In the genomic region with DNA sequence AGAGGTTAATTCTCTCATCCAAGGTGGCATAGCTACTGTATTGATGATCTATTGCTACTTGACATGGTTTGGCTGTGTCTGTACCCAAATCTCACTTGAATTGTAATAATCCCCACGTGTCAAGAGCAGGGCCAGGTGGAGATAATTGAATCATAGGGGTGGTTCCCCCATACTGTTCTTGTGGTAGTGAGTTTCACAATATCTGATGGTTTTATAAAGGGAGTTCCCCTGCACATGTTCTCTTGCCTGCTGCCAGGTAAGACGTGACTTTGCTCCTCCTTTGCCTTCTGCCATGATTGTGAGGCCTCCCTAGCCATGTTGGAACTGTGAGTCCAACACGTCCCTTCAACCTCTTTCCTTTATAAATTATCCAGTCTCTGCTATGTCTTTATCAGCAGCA, we compare ENCODE assay signal across 18 cellular contexts. TPM values are rescaled to one million over a fixed set of nuclear protein-coding genes. Genes with fewer than 3 reads are reported as not detected.
A peak's percentile ranks its signal among the peaks of the same experiment; 100 is the strongest.
DNase-seq lines count a peak whose midpoint lies in the region; ATAC-seq and TF ChIP-seq lines count a peak whose summit lies in the region.
"Had no signal": no experiment of that assay in that cellular context is flagged by ENCODE, and none has a peak within 500 bp of the region (broad histone marks: within the 10 kb centered on the region; RNA-seq: fewer than 3 reads in every experiment).

No MANE protein-coding gene starts in this region.

- CTCF ChIA-PET in activated CD4-positive, alpha-beta T cell treated with anti-CD3 and anti-CD28 coated beads for 36 hours (lab: Charles Lee): interaction anchor here (0.9 kb wide), 1 partner anchor 10 kb away, joined by 3 read pairs; no protein-coding TSS in a partner anchor
- CTCF ChIA-PET in mammary epithelial cell (lab: Charles Lee; ENCODE audit: low non-redundant PET): no interaction called here

- H3K9me3 Mint-ChIP-seq in activated CD4-positive, alpha-beta T cell treated with anti-CD3 and anti-CD28 coated beads for 36 hours (ENCODE audit: low read depth): no peaks in the 10 kb centered on the region
- no peaks in the 10 kb centered on the region for H3K9me3 Mint-ChIP-seq in activated naive CD4-positive, alpha-beta T cell treated with anti-CD3 and anti-CD28 coated beads, Interleukin-2, amount 50 U/mL, for 72 hours
- no peaks in the 10 kb centered on the region for H3K9me3 Mint-ChIP-seq in activated T-helper 17 cell treated with anti-CD3 and anti-CD28 coated beads, Interleukin-2, amount 50 U/mL, for 72 hours
- H3K9me3 Mint-ChIP-seq: CD8-positive, alpha-beta memory T cell; HFFc6 had no signal

- peak; percentile 32 for DNase-seq in activated CD4-positive, alpha-beta T cell treated with anti-CD3 and anti-CD28 coated beads for 36 hours
- no peak for DNase-seq in activated CD4-positive, alpha-beta T cell treated with anti-CD3 and anti-CD28 coated beads for 1 hour
- DNase-seq in activated naive CD4-positive, alpha-beta T cell treated with anti-CD3 and anti-CD28 coated beads, Interleukin-2, amount 50 U/mL, for 72 hours (ENCODE audit: low spot score in 2 of 2): no peak
- DNase-seq in activated naive CD4-positive, alpha-beta T cell treated with Interleukin-2 at 50 U/mL for 16 hours: no peak
- DNase-seq in mammary epithelial cell (peak; percentile 56), adrenal gland (no peak), HT-29 (ENCODE audit: low spot score) (no peak)
- DNase-seq: 8988T; AML-193; Caco-2; CD8-positive, alpha-beta memory T cell; DND-41; GDM1; HCEC 1CT; HFFc6 had no signal

- POLR2A ChIA-PET in activated CD4-positive, alpha-beta T cell treated with anti-CD3 and anti-CD28 coated beads for 36 hours (lab: Charles Lee): no interaction called here

- ATAC-seq in activated CD4-positive, alpha-beta T cell treated with anti-CD3 and anti-CD28 coated beads for 36 hours: peak; percentile 96
- ATAC-seq in activated naive CD4-positive, alpha-beta T cell treated with anti-CD3 and anti-CD28 coated beads, Interleukin-2, amount 50 U/mL, for 72 hours: peak; percentile 94 to 96
- peak; percentile 92 for ATAC-seq in activated T-helper 17 cell treated with anti-CD3 and anti-CD28 coated beads, Interleukin-2, amount 50 U/mL, for 72 hours (replicated peaks)

- H3K36me3 ChIP-seq in mammary epithelial cell (ENCODE audit: insufficient read depth, low read length): no peaks in the 10 kb centered on the region
- H3K36me3 ChIP-seq in adrenal gland (replicated peaks in 1 of 2): no peaks in the 10 kb centered on the region
- H3K36me3 ChIP-seq: BLaER1 had no signal

- dilution Hi-C loops in mammary epithelial cell (cut with HindIII; ENCODE audit: low sequenced_read_pairs): loop anchor here (5.0 kb wide), 2 partner anchors 41 to 54 kb away; no protein-coding TSS in a partner anchor

- no peak overlapping the region for H2AFZ ChIP-seq in mammary epithelial cell (ENCODE audit: low read depth, low read length)

- no peaks in the 10 kb centered on the region for H3K79me2 ChIP-seq in mammary epithelial cell (ENCODE audit: insufficient read depth, low read length)

- in situ Hi-C loops in mammary epithelial cell (cut with MboI; ENCODE audit: low sequenced_read_pairs in 2 of 2): loop anchor here in 1 of 2 donors (10.0 kb wide), 1 partner anchor 732 kb away; no protein-coding TSS in a partner anchor

- no peak for TF ChIP-seq POLR2A in adrenal gland (IDR thresholded peaks at IDR 0.05)

- no peak overlapping the region for H3K4me3 Mint-ChIP-seq in activated CD4-positive, alpha-beta T cell treated with anti-CD3 and anti-CD28 coated beads for 36 hours
- no peak overlapping the region for H3K4me3 Mint-ChIP-seq in activated T-helper 17 cell treated with anti-CD3 and anti-CD28 coated beads, Interleukin-2, amount 50 U/mL, for 72 hours
- H3K4me3 Mint-ChIP-seq: CD8-positive, alpha-beta memory T cell; HFFc6 had no signal

- H3K27me3 Mint-ChIP-seq in activated CD4-positive, alpha-beta T cell treated with anti-CD3 and anti-CD28 coated beads for 36 hours: peaks cover 10% of the 10 kb centered on the region
- peaks cover 14% of the 10 kb centered on the region for H3K27me3 Mint-ChIP-seq in activated T-helper 17 cell treated with anti-CD3 and anti-CD28 coated beads, Interleukin-2, amount 50 U/mL, for 72 hours

- no peaks in the 10 kb centered on the region for H3K27me3 ChIP-seq in mammary epithelial cell (ENCODE audit: insufficient read depth, low read length)
- H3K27me3 ChIP-seq in adrenal gland: peaks cover 3% of the 10 kb centered on the region
- H3K27me3 ChIP-seq: BLaER1 had no signal

- 16% methylated on average over 3 of the region's 3 CpGs for WGBS in mammary epithelial cell (ENCODE audit: low coverage, missing lambda C conversion rate)
- 48 to 70% (median 60%) methylated on average over 3 of the region's 3 CpGs for WGBS in adrenal gland, 4 donors

- H3K27ac Mint-ChIP-seq in activated CD4-positive, alpha-beta T cell treated with anti-CD3 and anti-CD28 coated beads for 36 hours: no peak overlapping the region
- no peak overlapping the region for H3K27ac Mint-ChIP-seq in activated naive CD4-positive, alpha-beta T cell treated with anti-CD3 and anti-CD28 coated beads, Interleukin-2, amount 50 U/mL, for 72 hours
- peak overlapping the region; percentile 55 for H3K27ac Mint-ChIP-seq in activated T-helper 17 cell treated with anti-CD3 and anti-CD28 coated beads, Interleukin-2, amount 50 U/mL, for 72 hours
- H3K27ac Mint-ChIP-seq: CD8-positive, alpha-beta memory T cell; HFFc6 had no signal

- peaks cover 8% of the 10 kb centered on the region for H3K4me1 Mint-ChIP-seq in activated CD4-positive, alpha-beta T cell treated with anti-CD3 and anti-CD28 coated beads for 36 hours
- peaks cover 8% of the 10 kb centered on the region for H3K4me1 Mint-ChIP-seq in activated T-helper 17 cell treated with anti-CD3 and anti-CD28 coated beads, Interleukin-2, amount 50 U/mL, for 72 hours
- H3K4me1 Mint-ChIP-seq: CD8-positive, alpha-beta memory T cell had no signal

- H3K4me3 ChIP-seq in mammary epithelial cell (replicated peaks in 1 of 3; ENCODE audit: insufficient read depth in 1 of 3, low read depth in 2 of 3, low read length in 3 of 3) (no peak overlapping the region), adrenal gland (no peak overlapping the region)
- H3K4me3 ChIP-seq: BLaER1 had no signal

- H3K27ac ChIP-seq in mammary epithelial cell (ENCODE audit: insufficient read depth, low read depth, low read length): no peak overlapping the region
- H3K27ac ChIP-seq in adrenal gland: no peak overlapping the region
- H3K27ac ChIP-seq: BLaER1, HL-60 had no signal

- H3K4me2 ChIP-seq in mammary epithelial cell (ENCODE audit: insufficient read depth, low read depth, low read length): no peak overlapping the region
- H3K4me2 ChIP-seq: BLaER1 had no signal

- no peaks in the 10 kb centered on the region for H4K20me1 ChIP-seq in mammary epithelial cell (ENCODE audit: insufficient read depth, low read length)
- H4K20me1 ChIP-seq: BLaER1 had no signal

- no peak overlapping the region for H3K9ac ChIP-seq in mammary epithelial cell (ENCODE audit: insufficient read depth, low read length)
- H3K9ac ChIP-seq: BLaER1 had no signal

- intact Hi-C loops in activated CD4-positive, alpha-beta T cell treated with anti-CD3 and anti-CD28 coated beads for 36 hours (cut with DNase I, micrococcal nuclease): no loop called here
- intact Hi-C loops in mammary epithelial cell (cut with micrococcal nuclease): no loop called here
- intact Hi-C loops in adrenal gland (cut with DNase I): loop anchor here in 1 of 2 donors (10.0 kb wide), 2 partner anchors 482 to 732 kb away; no protein-coding TSS in a partner anchor

- H3K4me1 ChIP-seq in mammary epithelial cell (ENCODE audit: insufficient read depth, low read length) (no peaks in the 10 kb centered on the region), adrenal gland (replicated peaks in 1 of 2) (no peaks in the 10 kb centered on the region)
- H3K4me1 ChIP-seq: Caco-2 had no signal

- no peaks in the 10 kb centered on the region for H3K36me3 Mint-ChIP-seq in activated CD4-positive, alpha-beta T cell treated with anti-CD3 and anti-CD28 coated beads for 36 hours (ENCODE audit: low read depth)
- H3K36me3 Mint-ChIP-seq in activated naive CD4-positive, alpha-beta T cell treated with anti-CD3 and anti-CD28 coated beads, Interleukin-2, amount 50 U/mL, for 72 hours: peaks cover 4 to 7% of the 10 kb centered on the region in 2 donors
- H3K36me3 Mint-ChIP-seq in activated T-helper 17 cell treated with anti-CD3 and anti-CD28 coated beads, Interleukin-2, amount 50 U/mL, for 72 hours (ENCODE audit: low read depth): no peaks in the 10 kb centered on the region

- H3K9me3 ChIP-seq in mammary epithelial cell (replicated peaks; ENCODE audit: insufficient read depth, low read length) (no peaks in the 10 kb centered on the region), adrenal gland (replicated peaks in 1 of 3) (no peaks in the 10 kb centered on the region)
- H3K9me3 ChIP-seq: BLaER1, Caco-2 had no signal

- no TSS peak for BruUV-seq in mammary epithelial cell (replicated peaks; lab: Mats Ljungman, UMichigan)

- TF ChIP-seq CTCF in mammary epithelial cell (conservative IDR thresholded peaks at IDR 0.05 in 1 of 2, IDR thresholded peaks at IDR 0.05 in 1 of 2; ENCODE audit: extremely low read depth in 1 of 2, insufficient read depth in 1 of 2, low read depth in 1 of 2, low read length in 2 of 2): no peak
- no peak for TF ChIP-seq CTCF in adrenal gland (IDR thresholded peaks at IDR 0.05)

RNA-seq across cellular contexts. Expression of a gene that starts 22.9 kb away (rescaled TPM):
- total RNA-seq in activated CD4-positive, alpha-beta T cell treated with anti-CD3 and anti-CD28 coated beads for 36 hours: 1 to 10 TPM; 8.0 to 9.8 TPM
- 10 to 100 TPM; 11.6 to 16.4 TPM for total RNA-seq in activated naive CD4-positive, alpha-beta T cell treated with anti-CD3 and anti-CD28 coated beads, Interleukin-2, amount 50 U/mL, for 72 hours
- 10 to 100 TPM; 27.5 to 44.5 TPM for total RNA-seq in activated T-helper 17 cell treated with anti-CD3 and anti-CD28 coated beads, Interleukin-2, amount 50 U/mL, for 72 hours
- total RNA-seq in mammary epithelial cell: 10 to 100 TPM; 12.8 to 19.9 TPM
- 8.9 TPM for polyA plus RNA-seq in mammary epithelial cell
- polyA minus RNA-seq in mammary epithelial cell: 40.2 TPM
- 10 to 100 TPM in 7 of 8 donors, 1 to 10 TPM in 1; 8.1 to 29.6 (median 15.6) TPM for total RNA-seq in adrenal gland
- 10 to 100 TPM in 1 of 3 donors, 1 to 10 TPM in 2; 8.8 to 38.1 (median 9.0) TPM for polyA plus RNA-seq in adrenal gland
- not detected in 2 replicates for total RNA-seq in HT-29 (2014; rRNA removed; shearing (Covaris generic))

Comparison
In these comparisons a context has a peak if more than half of its experiments do, and no peak if none do; other contexts are left out.
1. DNase-seq: peak in activated CD4-positive, alpha-beta T cell treated with anti-CD3 and anti-CD28 coated beads for 36 hours (single experiment) and mammary epithelial cell (single experiment); none in activated CD4-positive, alpha-beta T cell treated with anti-CD3 and anti-CD28 coated beads for 1 hour (single experiment), activated naive CD4-positive, alpha-beta T cell treated with anti-CD3 and anti-CD28 coated beads, Interleukin-2, amount 50 U/mL, for 72 hours (0 of 2), activated naive CD4-positive, alpha-beta T cell treated with Interleukin-2 at 50 U/mL for 16 hours (single experiment), adrenal gland (0 of 7) and HT-29 (single experiment).
2. Peak in every context shown above with its lines, with median percentiles within 50 percentile points of each other: ATAC-seq.